Comparison of ENCODE assay signal across 11 cellular contexts in genomic region chr3:191499307-191500125, GRCh38. TPM values are rescaled to one million over a fixed set of nuclear protein-coding genes. Genes with fewer than 3 reads are reported as not detected.
DNase-seq lines count a peak whose midpoint lies in the region; ATAC-seq and TF ChIP-seq lines count a peak whose summit lies in the region.
"Had no signal": no experiment of that assay in that cellular context is flagged by ENCODE, and none has a peak within 500 bp of the region (broad histone marks: within the 10 kb centered on the region; RNA-seq: fewer than 3 reads in every experiment).

No MANE protein-coding gene starts in this region.

- no peak for ATAC-seq in HG03025 (IDR thresholded peaks at IDR 0.05; ENCODE audit: low FRiP score, unreplicated experiment)
- no peak for ATAC-seq in GM19328 (IDR thresholded peaks at IDR 0.05; ENCODE audit: unreplicated experiment)
- ATAC-seq: GM12878 had no signal

- peak; percentile 43 for DNase-seq in DMS79 (lab: John Stamatoyannopoulos, UW)
- DNase-seq in NCI-H345 treated with DMSO at 0.1 percent for 48 hours (lab: John Stamatoyannopoulos, UW; ENCODE audit: unreplicated experiment), result peak; percentile 67
- DNase-seq in epidermal melanocyte (ENCODE audit: insufficient read length, low spot score), result peak; percentile 25
- DNase-seq in osteoblast (ENCODE audit: insufficient read length, low spot score, missing footprints), result peak; percentile 78
- DNase-seq in stimulated activated CD4-positive, alpha-beta T cell treated with anti-CD3 and anti-CD28 coated beads, Interleukin-15, amount 100 ng/mL, for 24 hours, result no peak
- no peak for DNase-seq in NOMO-1 (lab: John Stamatoyannopoulos, UW; ENCODE audit: unreplicated experiment in 2 of 2)
- DNase-seq: esophagus squamous epithelium had no signal

- no peaks in the 10 kb centered on the region for H4K20me1 ChIP-seq in osteoblast (ENCODE audit: insufficient read depth, low read length)

- no peaks in the 10 kb centered on the region for H3K27me3 ChIP-seq in osteoblast (ENCODE audit: insufficient read depth, low read length)
- H3K27me3 ChIP-seq: esophagus squamous epithelium had no signal

- H3K27ac ChIP-seq in osteoblast (ENCODE audit: low read depth, low read length), result no peak overlapping the region
- H3K27ac ChIP-seq: esophagus squamous epithelium had no signal

- H3K79me2 ChIP-seq in osteoblast (ENCODE audit: insufficient read depth, low read length), result no peaks in the 10 kb centered on the region

- peak overlapping the region; percentile 56 for H3K4me3 ChIP-seq in osteoblast (ENCODE audit: insufficient read depth, low read length)
- H3K4me3 ChIP-seq: GM12878 had no signal

- H3K9me3 ChIP-seq in osteoblast (ENCODE audit: low read depth, low read length), result no peaks in the 10 kb centered on the region
- H3K9me3 ChIP-seq: esophagus squamous epithelium had no signal

- no peak for TF ChIP-seq CTCF in osteoblast (IDR thresholded peaks at IDR 0.05; ENCODE audit: extremely low read depth, low read depth, low read length)

- H2AFZ ChIP-seq in osteoblast (ENCODE audit: low read length), result peak overlapping the region; percentile 84

- peak overlapping the region; percentile 72 for H3K4me2 ChIP-seq in osteoblast (ENCODE audit: insufficient read depth, low read length)

- H3K4me1 ChIP-seq in osteoblast (ENCODE audit: insufficient read depth, low read length), result no peaks in the 10 kb centered on the region

- H3K36me3 ChIP-seq in osteoblast (ENCODE audit: insufficient read depth, low read length), result no peaks in the 10 kb centered on the region
- H3K36me3 ChIP-seq: esophagus squamous epithelium had no signal

RNA-seq across cellular contexts. Expression of gene PYDC2, which starts 38.6 kb away (rescaled TPM):
- total RNA-seq in osteoblast, result not detected in 2 replicates
- total RNA-seq: esophagus squamous epithelium, GM12878, OCI-LY7 had no signal

Comparison
In these comparisons a context has a peak if more than half of its experiments do, and no peak if none do; other contexts are left out.
1. DNase-seq: peak in DMS79 (single experiment), NCI-H345 treated with DMSO at 0.1 percent for 48 hours (single experiment), epidermal melanocyte (single experiment) and osteoblast (single experiment); none in stimulated activated CD4-positive, alpha-beta T cell treated with anti-CD3 and anti-CD28 coated beads, Interleukin-15, amount 100 ng/mL, for 24 hours (single experiment) and NOMO-1 (0 of 2).